ENCODE assay signal across 9 cellular contexts in the genomic region with DNA sequence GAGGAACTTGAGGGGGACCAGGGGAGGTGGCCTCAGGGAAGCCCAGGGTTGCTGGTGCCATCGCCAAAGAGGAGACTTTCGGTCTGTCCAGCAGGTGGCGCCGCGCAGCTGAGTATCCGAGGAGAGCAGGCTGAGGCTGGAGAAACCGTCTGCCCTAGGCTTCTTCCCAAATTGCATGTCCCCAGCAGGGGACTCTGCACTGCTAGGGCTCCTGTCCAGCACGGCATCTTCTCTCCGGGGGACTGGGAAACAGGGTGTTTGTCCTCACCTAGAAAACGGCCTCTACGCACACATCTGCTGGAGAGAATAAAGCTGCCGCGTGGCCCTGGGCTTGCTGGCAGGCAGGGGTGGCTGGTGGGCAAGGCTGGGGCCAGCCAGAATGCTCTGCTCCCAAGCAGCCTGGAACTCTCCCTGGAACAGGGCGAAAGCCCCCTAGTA.
DNase-seq lines count a peak whose midpoint lies in the region; ATAC-seq, FAIRE-seq and TF ChIP-seq lines count a peak whose summit lies in the region.
"Had no signal": no experiment of that assay in that cellular context is flagged by ENCODE, and none has a peak within 500 bp of the region (broad histone marks: within the 10 kb centered on the region; RNA-seq: fewer than 3 reads in every experiment).

No MANE protein-coding gene starts in this region.

- dilution Hi-C loops in keratinocyte (cut with MboI; ENCODE audit: extremely low pct_ligation_motif_present, low sequenced_read_pairs), result no loop called here

- intact Hi-C loops in breast epithelium (cut with DNase I; ENCODE audit: low total_unique reads), result no loop called here

- H3K4me1 ChIP-seq in breast epithelium, result no peaks in the 10 kb centered on the region
- no peaks in the 10 kb centered on the region for H3K4me1 ChIP-seq in keratinocyte (ENCODE audit: control insufficient read depth, extremely low read depth, insufficient read depth, low read length)

- DNase-seq in A172 (ENCODE audit: low spot score), result peak; percentile 74
- peak; percentile 1 for DNase-seq in NCI-H2081 treated with DMSO at 0.1 percent for 48 hours (lab: John Stamatoyannopoulos, UW)
- DNase-seq in breast epithelium (ENCODE audit: low spot score in 2 of 2), result peak; percentile 54 to 82
- DNase-seq in keratinocyte (ENCODE audit: low read depth, low spot score), result peak; percentile 33
- DNase-seq in stimulated activated CD4-positive, alpha-beta T cell treated with anti-CD3 and anti-CD28 coated beads, Interleukin-1b, Interleukin-23, amount 100 ng/mL, for 48 hours, result peak; percentile 73

- FAIRE-seq in keratinocyte (lab: Jason Lieb, UNC), result peak; percentile 61
- FAIRE-seq: G401.6 had no signal

- H3K4me3 ChIP-seq in breast epithelium (peak overlapping the region in 1 of 3 donors; percentile 37), keratinocyte (ENCODE audit: control insufficient read depth in 2 of 3, extremely low read depth in 1 of 3, insufficient read depth in 2 of 3, low read depth in 1 of 3, low read length in 3 of 3) (no peak overlapping the region)

- no peak overlapping the region for H3K4me2 ChIP-seq in keratinocyte (ENCODE audit: control insufficient read depth, extremely low read depth, insufficient read depth, low read depth, low read length)

- no peaks in the 10 kb centered on the region for H3K36me3 ChIP-seq in breast epithelium
- H3K36me3 ChIP-seq in keratinocyte (ENCODE audit: control insufficient read depth in 2 of 2, extremely low read depth in 1 of 2, insufficient read depth in 2 of 2, low read length in 2 of 2), result no peaks in the 10 kb centered on the region

- H3K9me1 ChIP-seq in keratinocyte (ENCODE audit: control insufficient read depth, extremely low read depth, insufficient read depth, low read length), result no peaks in the 10 kb centered on the region

- TF ChIP-seq CTCF in VCaP (conservative IDR thresholded peaks at IDR 0.05) (peak; percentile 94), breast epithelium (IDR thresholded peaks at IDR 0.05) (peak; percentile 56 to 79 (median 72)), keratinocyte (optimal IDR thresholded peaks at IDR 0.05 in 1 of 3, IDR thresholded peaks at IDR 0.05 in 1 of 3, conservative IDR thresholded peaks at IDR 0.05 in 1 of 3; ENCODE audit: extremely low read depth in 1 of 3, insufficient read depth in 2 of 3, low read length in 3 of 3) (peak; percentile 77 to 95 (median 94))

- no peaks in the 10 kb centered on the region for H4K20me1 ChIP-seq in keratinocyte (ENCODE audit: control insufficient read depth, extremely low read depth, insufficient read depth, low read length)

- H3K27me3 ChIP-seq in breast epithelium (no peaks in the 10 kb centered on the region), keratinocyte (ENCODE audit: control insufficient read depth, extremely low read depth, insufficient read depth, low read length) (no peaks in the 10 kb centered on the region)

- no peak overlapping the region; the same call in 1 of the 2 replicates for H3K27ac ChIP-seq in VCaP
- H3K27ac ChIP-seq in breast epithelium, result no peak overlapping the region
- H3K27ac ChIP-seq in keratinocyte (ENCODE audit: control insufficient read depth, insufficient read depth, low read length), result no peak overlapping the region

- ATAC-seq in GM18517 (IDR thresholded peaks at IDR 0.05; ENCODE audit: unreplicated experiment) (peak; percentile 75), HG02981 (IDR thresholded peaks at IDR 0.05; ENCODE audit: unreplicated experiment) (peak; percentile 86)

- H3K79me2 ChIP-seq in keratinocyte (ENCODE audit: control insufficient read depth, insufficient read depth, low read length), result no peaks in the 10 kb centered on the region

- H3K9me3 ChIP-seq in breast epithelium, result no peaks in the 10 kb centered on the region
- no peaks in the 10 kb centered on the region for H3K9me3 ChIP-seq in keratinocyte (ENCODE audit: control insufficient read depth, low read depth, low read length)

- no peak overlapping the region for H2AFZ ChIP-seq in keratinocyte (ENCODE audit: control insufficient read depth, low read length)

- no peak overlapping the region for H3K9ac ChIP-seq in keratinocyte (ENCODE audit: control insufficient read depth, extremely low read depth, insufficient read depth, low read length)

- TF ChIP-seq POLR2A in breast epithelium (IDR thresholded peaks at IDR 0.05), result no peak

Comparison
In these comparisons a context has a peak if more than half of its experiments do, and no peak if none do; other contexts are left out.
1. DNase-seq: peak in every context shown above with its lines; median percentile 74 in A172; 73 in stimulated activated CD4-positive, alpha-beta T cell treated with anti-CD3 and anti-CD28 coated beads, Interleukin-1b, Interleukin-23, amount 100 ng/mL, for 48 hours; 68 in breast epithelium; 33 in keratinocyte; 1 in NCI-H2081 treated with DMSO at 0.1 percent for 48 hours.